In genomic region chr14:60220917-60221316, GRCh38 we compare ENCODE assay signal across 20 cellular contexts. TPM values are rescaled to one million over a fixed set of nuclear protein-coding genes. Genes with fewer than 3 reads are reported as not detected.
DNase-seq lines count a peak whose midpoint lies in the region; ATAC-seq, FAIRE-seq and TF ChIP-seq lines count a peak whose summit lies in the region.
"Had no signal": no experiment of that assay in that cellular context is flagged by ENCODE, and none has a peak within 500 bp of the region (broad histone marks: within the 10 kb centered on the region; RNA-seq: fewer than 3 reads in every experiment).

No MANE protein-coding gene starts in this region.

- peak overlapping the region; percentile 11 for H3K27ac Mint-ChIP-seq in stimulated activated naive CD8-positive, alpha-beta T cell treated with anti-CD3 and anti-CD28 coated beads, Interleukin-15, Interleukin-2, amounts not matched to agents 100 ng/mL and 50 ng/mL, for 24 hours
- peak overlapping the region; percentile 42 for H3K27ac Mint-ChIP-seq in stimulated activated effector memory CD8-positive, alpha-beta T cell treated with anti-CD3 and anti-CD28 coated beads, Interleukin-12 subunit alpha, Interleukin-12 subunit beta, amount 100 ng/mL, for 72 hours
- H3K27ac Mint-ChIP-seq: B cell, CD14-positive monocyte had no signal

- no peak for FAIRE-seq in H1 (lab: Jason Lieb, UNC)
- FAIRE-seq: A549, H54, RCC 7860 had no signal

- H4K5ac ChIP-seq in H1 (ENCODE audit: insufficient read length, low read depth, low read length) = no peak overlapping the region

- H3K4me1 ChIP-seq in H1 (replicated peaks in 1 of 4; ENCODE audit: control insufficient read depth in 3 of 4, insufficient read depth in 4 of 4, low read length in 3 of 4) = peaks cover 0 to 5% (median 0%) of the 10 kb centered on the region in 4 experiments; a peak in 1 of 7 replicates
- H3K4me1 ChIP-seq in esophagus muscularis mucosa = peaks cover 9 to 36% (median 23%) of the 10 kb centered on the region in 4 donors
- no peaks in the 10 kb centered on the region for H3K4me1 ChIP-seq in testis
- H3K4me1 ChIP-seq: A549, SJCRH30 had no signal

- H3K4me3 Mint-ChIP-seq in stimulated activated naive CD8-positive, alpha-beta T cell treated with anti-CD3 and anti-CD28 coated beads, Interleukin-15, Interleukin-2, amounts not matched to agents 100 ng/mL and 50 ng/mL, for 24 hours = no peak overlapping the region
- H3K4me3 Mint-ChIP-seq in stimulated activated effector memory CD8-positive, alpha-beta T cell treated with anti-CD3 and anti-CD28 coated beads, Interleukin-12 subunit alpha, Interleukin-12 subunit beta, amount 100 ng/mL, for 72 hours = no peak overlapping the region
- H3K4me3 Mint-ChIP-seq: B cell, CD14-positive monocyte had no signal

- H3K4me3 ChIP-seq in H1 (ENCODE audit: extremely low read depth in 1 of 4, insufficient read depth in 2 of 4, low read depth in 3 of 4, low read length in 4 of 4) (no peak overlapping the region), esophagus muscularis mucosa (no peak overlapping the region), testis (no peak overlapping the region)
- H3K4me3 ChIP-seq: A549, SJCRH30 had no signal

- WGBS in H1 (ENCODE audit: extremely low coverage in 1 of 2, insufficient coverage in 1 of 2, insufficient read length in 1 of 2, insufficient replicate concordance in 2 of 2, low coverage in 1 of 2, low lambda C conversion rate in 2 of 2, missing lambda C conversion rate in 1 of 2), 2 experiments = 88% methylated on average over 10 of the region's 10 CpGs; no CpG with 5 or more reads in 1 of the 2 experiments
- 94% methylated on average over 7 of the region's 10 CpGs for WGBS in esophagus muscularis mucosa
- 80 to 85% methylated on average over 9 to 10 of the region's 10 CpGs for WGBS in testis, 2 donors

- no peaks in the 10 kb centered on the region for H3K36me3 Mint-ChIP-seq in stimulated activated naive CD8-positive, alpha-beta T cell treated with anti-CD3 and anti-CD28 coated beads, Interleukin-15, Interleukin-2, amounts not matched to agents 100 ng/mL and 50 ng/mL, for 24 hours (ENCODE audit: low read depth)
- no peaks in the 10 kb centered on the region for H3K36me3 Mint-ChIP-seq in stimulated activated effector memory CD8-positive, alpha-beta T cell treated with anti-CD3 and anti-CD28 coated beads, Interleukin-12 subunit alpha, Interleukin-12 subunit beta, amount 100 ng/mL, for 72 hours
- H3K36me3 Mint-ChIP-seq: CD14-positive monocyte had no signal

- H3K4me2 ChIP-seq in H1 (ENCODE audit: insufficient read depth in 1 of 2, low read depth in 2 of 2, low read length in 2 of 2) = no peak overlapping the region
- H3K4me2 ChIP-seq: A549 had no signal

- no peak for TF ChIP-seq RAD21 in H1 (IDR thresholded peaks at IDR 0.05 in 1 of 2, conservative IDR thresholded peaks at IDR 0.05 in 1 of 2; ENCODE audit: low read depth in 2 of 2, low read length in 2 of 2)

- no peak for ATAC-seq in stimulated activated naive CD8-positive, alpha-beta T cell treated with anti-CD3 and anti-CD28 coated beads, Interleukin-15, Interleukin-2, amounts not matched to agents 100 U/mL and 50 U/mL, for 24 hours
- peak; percentile 4 for ATAC-seq in stimulated activated effector memory CD8-positive, alpha-beta T cell treated with anti-CD3 and anti-CD28 coated beads, Interleukin-12 subunit alpha, Interleukin-12 subunit beta, amount 100 ng/mL, for 72 hours
- no peak for ATAC-seq in GM21381 (IDR thresholded peaks at IDR 0.05; ENCODE audit: unreplicated experiment)
- ATAC-seq: A549 had no signal

- H3K27ac ChIP-seq in H1 (ENCODE audit: low read depth, low read length) (no peak overlapping the region), esophagus muscularis mucosa (replicated peaks in 1 of 4) (no peak overlapping the region), testis (no peak overlapping the region)
- H3K27ac ChIP-seq: A549, SJCRH30 had no signal

- TF ChIP-seq POLR2A in H1 (IDR thresholded peaks at IDR 0.05; ENCODE audit: control extremely low read depth in 1 of 2, low read depth in 2 of 2, low read length in 2 of 2) = no peak
- TF ChIP-seq POLR2A in esophagus muscularis mucosa (IDR thresholded peaks at IDR 0.05; ENCODE audit: low read depth) = no peak
- TF ChIP-seq POLR2A in testis (IDR thresholded peaks at IDR 0.05) = no peak

- H3K9me3 ChIP-seq in H1 (ENCODE audit: insufficient read depth in 2 of 2, low read depth in 1 of 2, low read length in 1 of 2) (no peaks in the 10 kb centered on the region), esophagus muscularis mucosa (no peaks in the 10 kb centered on the region), testis (no peaks in the 10 kb centered on the region)
- H3K9me3 ChIP-seq: A549, SJCRH30 had no signal

- H3K9ac ChIP-seq in H1 (replicated peaks in 1 of 4; ENCODE audit: extremely low read depth in 1 of 4, low read depth in 3 of 4, low read length in 3 of 4) = no peak overlapping the region

- no peak overlapping the region for H3K23ac ChIP-seq in H1 (ENCODE audit: insufficient read length)

- H2BK12ac ChIP-seq in H1 (ENCODE audit: low read depth, low read length) = no peak overlapping the region

- H2AFZ ChIP-seq in H1 (ENCODE audit: low read length) = peak overlapping the region; percentile 58; the same call in 1 of the 2 replicates

- H3K79me2 ChIP-seq in H1 (ENCODE audit: control insufficient read depth in 1 of 2, insufficient read depth in 2 of 2, low read length in 2 of 2) = no peaks in the 10 kb centered on the region

- H2BK15ac ChIP-seq in H1 (ENCODE audit: low read length) = 0 out of 2 replicates have a peak overlapping the region, but pooled peaks have one; percentile 1

- intact Hi-C loops in esophagus muscularis mucosa (cut with DNase I) (no loop called here), testis (cut with DNase I; ENCODE audit: low total_unique reads) (no loop called here)

- H3K27me3 ChIP-seq in H1 (replicated peaks in 1 of 4; ENCODE audit: control insufficient read depth in 3 of 4, extremely low read depth in 1 of 4, insufficient read depth in 3 of 4, low read length in 3 of 4) (no peaks in the 10 kb centered on the region; a peak in 1 of 7 replicates), esophagus muscularis mucosa (no peaks in the 10 kb centered on the region), testis (no peaks in the 10 kb centered on the region)
- H3K27me3 ChIP-seq: SJCRH30 had no signal

- no peaks in the 10 kb centered on the region for H3K79me1 ChIP-seq in H1 (ENCODE audit: low read depth, low read length)

- no peaks in the 10 kb centered on the region for H3K23me2 ChIP-seq in H1 (ENCODE audit: low read depth, low read length)

- peak overlapping the region; percentile 49; the same call in 1 of the 2 replicates for H3K18ac ChIP-seq in H1 (ENCODE audit: extremely low read depth, low read length)

- no peak overlapping the region for H3K14ac ChIP-seq in H1 (ENCODE audit: insufficient read length)

- DNase-seq in stimulated activated naive CD8-positive, alpha-beta T cell treated with anti-CD3 and anti-CD28 coated beads, Interleukin-15, Interleukin-2, amounts not matched to agents 100 U/mL and 50 U/mL, for 24 hours = no peak
- DNase-seq in H1 (ENCODE audit: low read depth in 1 of 2, low spot score in 2 of 2) (no peak), esophagus muscularis mucosa (ENCODE audit: extremely low spot score) (no peak), testis (no peak)
- no peak for DNase-seq in stimulated activated effector memory CD8-positive, alpha-beta T cell treated with anti-CD3 and anti-CD28 coated beads, Interleukin-12 subunit alpha, Interleukin-12 subunit beta, amount 100 ng/mL, for 72 hours (ENCODE audit: low spot score in 2 of 2)
- DNase-seq: Kasumi-1, NCI-H1694, NCI-H2081, NCI-H2171, NCI-H345, NCI-H524 treated with DMSO at 0.1 percent for 48 hours, NCI-H82, SJCRH30 had no signal

- H2BK20ac ChIP-seq in H1 (ENCODE audit: low read length) = no peak overlapping the region

- no peak overlapping the region for H2BK5ac ChIP-seq in H1 (ENCODE audit: low read depth, low read length)

- H3K36me3 ChIP-seq in H1 (ENCODE audit: control insufficient read depth in 2 of 4, insufficient read depth in 4 of 4, low read length in 3 of 4) = no peaks in the 10 kb centered on the region
- no peaks in the 10 kb centered on the region for H3K36me3 ChIP-seq in esophagus muscularis mucosa
- H3K36me3 ChIP-seq in testis (ENCODE audit: low read depth, missing control alignments) = no peaks in the 10 kb centered on the region
- H3K36me3 ChIP-seq: SJCRH30 had no signal

- H4K20me1 ChIP-seq in H1 (replicated peaks in 1 of 2; ENCODE audit: control insufficient read depth in 1 of 2, insufficient read depth in 2 of 2, low read length in 2 of 2) = no peaks in the 10 kb centered on the region

- TF ChIP-seq EP300 in H1 (IDR thresholded peaks at IDR 0.05; ENCODE audit: borderline replicate concordance in 1 of 2, low read depth in 2 of 2, low read length in 2 of 2) = no peak
- TF ChIP-seq EP300 in esophagus muscularis mucosa (IDR thresholded peaks at IDR 0.05) = no peak

- H4K91ac ChIP-seq in H1 (replicated peaks; ENCODE audit: insufficient read length, low read length) = no peak overlapping the region

- H4K8ac ChIP-seq in H1 (ENCODE audit: extremely low read depth, insufficient read depth, low read length) = 0 out of 2 replicates have a peak overlapping the region, but pooled peaks have one; percentile 16

- TF ChIP-seq CTCF in H1 (IDR thresholded peaks at IDR 0.05; ENCODE audit: control extremely low read depth in 1 of 3, insufficient read depth in 1 of 3, low read depth in 1 of 3, low read length in 3 of 3) = no peak
- no peak for TF ChIP-seq CTCF in esophagus muscularis mucosa (IDR thresholded peaks at IDR 0.05)
- TF ChIP-seq CTCF in testis (IDR thresholded peaks at IDR 0.05) = no peak

- no peak overlapping the region for H2AK5ac ChIP-seq in H1 (ENCODE audit: low read depth, low read length)

- H3K56ac ChIP-seq in H1 (replicated peaks; ENCODE audit: insufficient read length, low read depth, low read length) = no peak overlapping the region

- no peak overlapping the region for H3K4ac ChIP-seq in H1 (replicated peaks; ENCODE audit: insufficient read length, low read depth, low read length)

- POLR2A ChIA-PET in H1 (lab: Charles Lee; ENCODE audit: partially characterized antibody) = no interaction called here

- no peak overlapping the region for H2BK120ac ChIP-seq in H1 (replicated peaks; ENCODE audit: low read depth, low read length)

- no peaks in the 10 kb centered on the region for H3K9me3 Mint-ChIP-seq in stimulated activated naive CD8-positive, alpha-beta T cell treated with anti-CD3 and anti-CD28 coated beads, Interleukin-15, Interleukin-2, amounts not matched to agents 100 ng/mL and 50 ng/mL, for 24 hours
- no peaks in the 10 kb centered on the region for H3K9me3 Mint-ChIP-seq in stimulated activated effector memory CD8-positive, alpha-beta T cell treated with anti-CD3 and anti-CD28 coated beads, Interleukin-12 subunit alpha, Interleukin-12 subunit beta, amount 100 ng/mL, for 72 hours

- peaks cover 25% of the 10 kb centered on the region for H3K4me1 Mint-ChIP-seq in stimulated activated naive CD8-positive, alpha-beta T cell treated with anti-CD3 and anti-CD28 coated beads, Interleukin-15, Interleukin-2, amounts not matched to agents 100 ng/mL and 50 ng/mL, for 24 hours (ENCODE audit: low read depth)
- peaks cover 17% of the 10 kb centered on the region for H3K4me1 Mint-ChIP-seq in stimulated activated effector memory CD8-positive, alpha-beta T cell treated with anti-CD3 and anti-CD28 coated beads, Interleukin-12 subunit alpha, Interleukin-12 subunit beta, amount 100 ng/mL, for 72 hours
- H3K4me1 Mint-ChIP-seq: B cell, CD14-positive monocyte had no signal

- CTCF ChIA-PET in H1 (lab: Charles Lee; ENCODE audit: partially characterized antibody) = interaction anchor here (0.6 to 0.8 kb wide), 2 partner anchors 12 to 25 kb away, joined by 3 to 4 read pairs; no protein-coding TSS in a partner anchor

- H3K27me3 Mint-ChIP-seq in stimulated activated naive CD8-positive, alpha-beta T cell treated with anti-CD3 and anti-CD28 coated beads, Interleukin-15, Interleukin-2, amounts not matched to agents 100 ng/mL and 50 ng/mL, for 24 hours = no peaks in the 10 kb centered on the region
- H3K27me3 Mint-ChIP-seq: B cell had no signal

RNA-seq across cellular contexts. Expression of gene PPM1A, which starts 28.1 kb away (rescaled TPM):
- 45.2 and 51.2 TPM in 2 replicates for total RNA-seq in H1 (2021; fragmentation: NEBNext Ultra II Directional; extraction: Animal tissue kit (Norgen Biotek cat#: 25700))
- polyA plus RNA-seq in H1 (2011; rRNA removed) = 6.6 and 14.0 TPM in 2 replicates
- polyA plus RNA-seq in H1 (2011; cell fraction: cytosol; rRNA removed) = 14.5 TPM
- 8.7 TPM for polyA plus RNA-seq in H1 (2011; cell fraction: nucleus; rRNA removed)
- 26.6 to 38.7 TPM (median 31.2 TPM) in 4 replicates for polyA plus RNA-seq in H1 (2012, experiment 1 of 2)
- 7.8 TPM for polyA plus RNA-seq in H1 (2012, experiment 2 of 2)
- polyA plus RNA-seq in H1 (2013, experiment 1 of 2) = 26.5 TPM
- 28.0 TPM for polyA plus RNA-seq in H1 (2013, experiment 2 of 2)
- polyA minus RNA-seq in H1 (2011; rRNA and poly(A)+ RNA removed) = 54.8 and 71.9 TPM in 2 replicates
- polyA minus RNA-seq in H1 (2011; cell fraction: cytosol; rRNA and poly(A)+ RNA removed) = 20.6 TPM
- 26.6 TPM for polyA minus RNA-seq in H1 (2011; cell fraction: nucleus; rRNA and poly(A)+ RNA removed)
- 10 to 100 TPM; 40.4 to 60.2 (median 53.6) TPM for total RNA-seq in esophagus muscularis mucosa
- total RNA-seq in testis = 10 to 100 TPM; 73.0 to 91.1 TPM
- 146 TPM for polyA plus RNA-seq in testis (ENCODE audit: insufficient read depth, low read depth, low replicate concordance)

RNA-seq across cellular contexts. Expression of gene DHRS7, which starts 55.7 kb away (rescaled TPM):
- total RNA-seq in H1 (2021; fragmentation: NEBNext Ultra II Directional; extraction: Animal tissue kit (Norgen Biotek cat#: 25700)) = 26.1 and 27.5 TPM in 2 replicates
- polyA plus RNA-seq in H1 (2011; rRNA removed) (10.8 and 23.9 TPM in 2 replicates), testis (ENCODE audit: insufficient read depth, low read depth, low replicate concordance) (22.9 TPM)
- polyA plus RNA-seq in H1 (2011; cell fraction: cytosol; rRNA removed) = 17.6 TPM
- polyA plus RNA-seq in H1 (2011; cell fraction: nucleus; rRNA removed) = 17.3 TPM
- polyA plus RNA-seq in H1 (2012, experiment 1 of 2) = 24.1 to 26.0 TPM (median 25.1 TPM) in 4 replicates
- 4.8 TPM for polyA plus RNA-seq in H1 (2012, experiment 2 of 2)
- 40.6 TPM for polyA plus RNA-seq in H1 (2013, experiment 1 of 2)
- polyA plus RNA-seq in H1 (2013, experiment 2 of 2) = 50.4 TPM
- 7.5 and 7.8 TPM in 2 replicates for polyA minus RNA-seq in H1 (2011; rRNA and poly(A)+ RNA removed)
- 9.0 TPM for polyA minus RNA-seq in H1 (2011; cell fraction: cytosol; rRNA and poly(A)+ RNA removed)
- 10.7 TPM for polyA minus RNA-seq in H1 (2011; cell fraction: nucleus; rRNA and poly(A)+ RNA removed)
- total RNA-seq in esophagus muscularis mucosa (10 to 100 TPM; 46.1 to 70.5 (median 59.5) TPM), testis (10 to 100 TPM; 14.6 to 20.9 TPM)
